10 cellular contexts compared by ENCODE assay signal in the genomic region with DNA sequence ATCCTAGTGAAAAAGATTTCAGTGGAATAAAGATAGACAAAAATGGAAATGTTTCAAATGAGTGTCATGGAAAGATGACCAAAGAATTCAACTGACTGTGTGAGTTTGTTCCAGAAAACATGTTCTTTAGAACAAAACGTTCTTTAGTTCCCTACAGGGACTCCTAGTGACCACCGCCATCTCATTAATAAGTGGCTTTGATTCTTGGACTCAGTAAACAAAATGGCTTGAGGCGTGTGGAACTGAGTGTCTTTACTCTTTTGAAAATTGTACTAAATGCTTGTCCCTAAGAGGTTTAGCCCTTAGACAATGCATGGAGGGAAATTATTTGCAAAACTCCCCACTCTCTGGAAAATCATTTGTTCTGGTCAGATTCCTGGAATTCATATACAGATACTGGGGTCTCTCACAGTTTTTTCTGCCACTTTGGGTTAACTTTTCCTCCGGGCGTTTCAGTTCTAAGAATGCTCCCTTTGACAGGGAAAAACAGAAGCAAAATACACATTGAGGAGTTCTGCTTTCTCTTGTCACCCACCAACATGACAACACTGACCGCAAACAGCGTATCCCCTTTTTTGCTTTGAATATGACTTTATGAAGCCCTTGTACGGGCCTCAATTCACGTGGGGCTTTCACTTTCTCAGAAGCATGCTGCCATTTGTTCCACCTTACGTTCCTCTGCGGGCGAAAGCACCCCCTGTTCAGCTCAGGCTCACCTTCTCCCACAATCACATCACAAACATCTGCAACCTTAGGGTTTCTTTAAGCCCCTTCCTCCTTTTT.
DNase-seq lines count a peak whose midpoint lies in the region; ATAC-seq and TF ChIP-seq lines count a peak whose summit lies in the region.
"Had no signal": no experiment of that assay in that cellular context is flagged by ENCODE, and none has a peak within 500 bp of the region (broad histone marks: within the 10 kb centered on the region; RNA-seq: fewer than 3 reads in every experiment).

No MANE protein-coding gene starts in this region.

- no peaks in the 10 kb centered on the region for H3K27me3 Mint-ChIP-seq in stimulated activated memory B cell treated with anti-CD40 and anti-IgM and Interleukin-4, amounts not matched to agents 10 μg/mL and 1 μg/mL and 100 μg/mL, for 72 hours

- ATAC-seq in GM19351 (IDR thresholded peaks at IDR 0.05; ENCODE audit: unreplicated experiment), result peak; percentile 58
- ATAC-seq in stimulated activated memory B cell treated with anti-CD40 and anti-IgM and Interleukin-4, amounts not matched to agents 10 μg/mL and 1 μg/mL and 100 μg/mL, for 72 hours, result peak; percentile 93

- peak overlapping the region; percentile 57 for H3K27ac ChIP-seq in cingulate gyrus (ENCODE audit: low read depth, low read length)

- TF ChIP-seq CTCF in NB4 (IDR thresholded peaks at IDR 0.05; ENCODE audit: low read depth, low read length), result no peak

- H3K4me1 Mint-ChIP-seq in stimulated activated memory B cell treated with anti-CD40 and anti-IgM and Interleukin-4, amounts not matched to agents 10 μg/mL and 1 μg/mL and 100 μg/mL, for 72 hours, result peaks cover 31% of the 10 kb centered on the region

- H3K4me3 ChIP-seq in NB4 (ENCODE audit: low read depth, low read length), result peak overlapping the region; percentile 30

- peak; percentile 29 for TF ChIP-seq POLR2A in NB4 (IDR thresholded peaks at IDR 0.05; ENCODE audit: extremely low read depth, insufficient read length)

- DNase-seq in NB4 (ENCODE audit: low read depth) (peak; percentile 90), islet precursor cell (no peak), amniotic stem cell (lab: John Stamatoyannopoulos, UW) (no peak), 8988T (no peak)
- no peak for DNase-seq in activated effector memory CD4-positive, alpha-beta T cell treated with Interleukin-2 at 50 U/mL for 16 hours
- DNase-seq: activated gamma-delta T cell treated with Interleukin-2 at 50 U/mL for 16 hours, NCI-H1930 had no signal

- H3K9me3 Mint-ChIP-seq in stimulated activated memory B cell treated with anti-CD40 and anti-IgM and Interleukin-4, amounts not matched to agents 10 μg/mL and 1 μg/mL and 100 μg/mL, for 72 hours, result no peaks in the 10 kb centered on the region

- peak overlapping the region; percentile 24 for H3K4me3 Mint-ChIP-seq in stimulated activated memory B cell treated with anti-CD40 and anti-IgM and Interleukin-4, amounts not matched to agents 10 μg/mL and 1 μg/mL and 100 μg/mL, for 72 hours

- H3K36me3 Mint-ChIP-seq in stimulated activated memory B cell treated with anti-CD40 and anti-IgM and Interleukin-4, amounts not matched to agents 10 μg/mL and 1 μg/mL and 100 μg/mL, for 72 hours, result no peaks in the 10 kb centered on the region

- peak overlapping the region; percentile 78 for H3K27ac Mint-ChIP-seq in stimulated activated memory B cell treated with anti-CD40 and anti-IgM and Interleukin-4, amounts not matched to agents 10 μg/mL and 1 μg/mL and 100 μg/mL, for 72 hours
